16 cellular contexts compared by ENCODE assay signal in genomic region chr1:98903261-98903660, GRCh38.
DNase-seq lines count a peak whose midpoint lies in the region; ATAC-seq and TF ChIP-seq lines count a peak whose summit lies in the region.
"Had no signal": no experiment of that assay in that cellular context is flagged by ENCODE, and none has a peak within 500 bp of the region (broad histone marks: within the 10 kb centered on the region; RNA-seq: fewer than 3 reads in every experiment).

No MANE protein-coding gene starts in this region.

- peak; percentile 90 for ATAC-seq in left colon
- ATAC-seq in upper lobe of right lung: no peak

- H3K4me1 ChIP-seq in OCI-LY7 (ENCODE audit: insufficient read depth, low read length, poor library complexity, severe bottlenecking) (no peaks in the 10 kb centered on the region), upper lobe of right lung (no peaks in the 10 kb centered on the region)

- intact Hi-C loops in left colon (cut with DNase I, micrococcal nuclease): no loop called here
- intact Hi-C loops in OCI-LY7 (cut with micrococcal nuclease; ENCODE audit: unreplicated experiment): no loop called here
- intact Hi-C loops in upper lobe of right lung (cut with DNase I): no loop called here

- H3K4me2 ChIP-seq in OCI-LY7 (ENCODE audit: low read length): no peak overlapping the region

- H3K4me3 ChIP-seq in cardiac fibroblast (replicated peaks in 1 of 2; ENCODE audit: low read depth in 2 of 2, low read length in 2 of 2): no peak overlapping the region
- no peak overlapping the region for H3K4me3 ChIP-seq in OCI-LY7 (ENCODE audit: low read depth, low read length, poor library complexity, severe bottlenecking)
- H3K4me3 ChIP-seq in upper lobe of right lung: no peak overlapping the region

- no peaks in the 10 kb centered on the region for H4K20me1 ChIP-seq in OCI-LY7 (ENCODE audit: insufficient read depth, low read length)

- H3K9me2 ChIP-seq in OCI-LY7 (ENCODE audit: insufficient read depth, low read length): no peaks in the 10 kb centered on the region

- H3K36me3 ChIP-seq in OCI-LY7 (ENCODE audit: insufficient read depth, low read length) (no peaks in the 10 kb centered on the region), upper lobe of right lung (no peaks in the 10 kb centered on the region)
- H3K36me3 ChIP-seq: neutrophil had no signal

- H2AFZ ChIP-seq in OCI-LY7 (ENCODE audit: low read length): no peak overlapping the region

- CTCF ChIA-PET in OCI-LY7 (lab: Charles Lee; ENCODE audit: unreplicated experiment): no interaction called here

- TF ChIP-seq CTCF in AG09319 (IDR thresholded peaks at IDR 0.05; ENCODE audit: low read depth, low read length) (no peak), cardiac fibroblast (IDR thresholded peaks at IDR 0.05; ENCODE audit: low read depth, low read length) (no peak), OCI-LY7 (conservative IDR thresholded peaks at IDR 0.05; ENCODE audit: low read length) (no peak), upper lobe of right lung (IDR thresholded peaks at IDR 0.05) (no peak)

- H3K27ac ChIP-seq in OCI-LY7 (ENCODE audit: low read depth, low read length, poor library complexity, severe bottlenecking): no peak overlapping the region
- H3K27ac ChIP-seq in upper lobe of right lung: no peak overlapping the region
- H3K27ac ChIP-seq: C4-2B, neutrophil had no signal

- DNase-seq in AG09319 (ENCODE audit: extremely low read depth, low read depth) (peak; percentile 32), LoVo (ENCODE audit: low spot score) (peak; percentile 21), cardiac fibroblast (ENCODE audit: low read depth in 2 of 2) (peak; percentile 83 to 93), left colon (no peak), NCI-H510A (lab: John Stamatoyannopoulos, UW) (no peak), OCI-LY7 (ENCODE audit: low spot score) (no peak), NCI-H82 (lab: John Stamatoyannopoulos, UW) (no peak), upper lobe of right lung (no peak)
- DNase-seq: activated CD4-positive, alpha-beta T cell treated with anti-CD3 and anti-CD28 coated beads, Interleukin-2, amount 50 U/mL, for 4 hours; activated naive CD4-positive, alpha-beta T cell; endodermal cell; H7; kidney; NCI-H510A treated with DMSO at 0.1 percent for 48 hours had no signal

- no peaks in the 10 kb centered on the region for H3K79me2 ChIP-seq in OCI-LY7 (ENCODE audit: insufficient read depth, low read depth, low read length)

- BruUV-seq in OCI-LY7 (replicated peaks; lab: Mats Ljungman, UMichigan): no TSS peak

- H3K9me3 ChIP-seq in OCI-LY7 (ENCODE audit: low read length) (no peaks in the 10 kb centered on the region), upper lobe of right lung (no peaks in the 10 kb centered on the region)
- H3K9me3 ChIP-seq: neutrophil had no signal

- H3K27me3 ChIP-seq in upper lobe of right lung: no peaks in the 10 kb centered on the region
- H3K27me3 ChIP-seq: neutrophil had no signal

- POLR2A ChIA-PET in OCI-LY7 (lab: Charles Lee): no interaction called here

Comparison
In these comparisons a context has a peak if more than half of its experiments do, and no peak if none do; other contexts are left out.
1. DNase-seq: peak in AG09319 (single experiment), LoVo (single experiment) and cardiac fibroblast (2 of 2); none in left colon (0 of 2), NCI-H510A (single experiment), OCI-LY7 (single experiment), NCI-H82 (single experiment) and upper lobe of right lung (single experiment).